Comparison of ENCODE assay signal across 12 cellular contexts in the genomic region with DNA sequence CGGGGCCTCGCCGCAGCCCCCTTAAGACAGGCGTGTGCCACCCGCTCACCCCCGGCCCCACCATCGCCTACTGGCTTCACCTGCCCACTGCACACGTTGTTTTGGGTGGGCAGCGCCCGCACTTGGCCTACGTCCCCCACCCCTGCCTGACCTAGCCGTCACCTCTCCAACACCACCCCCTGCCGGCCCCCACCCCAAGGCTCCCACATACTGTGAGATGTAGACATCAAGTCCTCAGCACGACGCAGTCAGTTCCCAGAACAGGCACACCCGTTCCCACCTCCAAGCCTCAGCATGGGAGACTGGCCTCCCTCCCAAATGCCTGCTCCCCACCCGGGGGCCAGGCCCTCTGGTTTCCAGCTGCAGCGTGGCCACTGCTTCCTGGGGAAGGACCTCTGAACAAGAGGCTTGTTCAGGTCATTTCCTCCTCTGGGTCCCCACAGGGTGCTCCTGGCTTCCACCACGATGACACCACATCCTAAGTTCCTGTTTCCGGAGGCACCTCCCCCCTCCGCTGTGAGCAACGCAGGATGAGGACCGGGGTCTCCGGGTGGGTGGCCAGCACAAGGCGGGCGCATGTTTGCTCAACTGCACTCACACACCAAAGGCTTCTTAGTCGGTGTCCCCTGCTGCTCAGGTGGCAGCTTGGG. TPM values are rescaled to one million over a fixed set of nuclear protein-coding genes. Genes with fewer than 3 reads are reported as not detected.
DNase-seq lines count a peak whose midpoint lies in the region; ATAC-seq and TF ChIP-seq lines count a peak whose summit lies in the region.
"Had no signal": no experiment of that assay in that cellular context is flagged by ENCODE, and none has a peak within 500 bp of the region (broad histone marks: within the 10 kb centered on the region; RNA-seq: fewer than 3 reads in every experiment).

No MANE protein-coding gene starts in this region.

- peaks cover 32% of the 10 kb centered on the region for H3K36me3 Mint-ChIP-seq in HFFc6 (ENCODE audit: low read depth)
- H3K36me3 Mint-ChIP-seq in stimulated activated memory B cell treated with anti-CD40 and anti-IgM and Interleukin-4, amounts not matched to agents 10 μg/mL and 1 μg/mL and 100 μg/mL, for 72 hours, result no peaks in the 10 kb centered on the region

- H3K4me1 Mint-ChIP-seq in HFFc6 (ENCODE audit: low read depth), result peaks cover 5% of the 10 kb centered on the region
- H3K4me1 Mint-ChIP-seq in stimulated activated memory B cell treated with anti-CD40 and anti-IgM and Interleukin-4, amounts not matched to agents 10 μg/mL and 1 μg/mL and 100 μg/mL, for 72 hours, result peaks cover 11% of the 10 kb centered on the region

- no peaks in the 10 kb centered on the region for H3K79me2 ChIP-seq in parathyroid adenoma

- H3K27me3 ChIP-seq in dorsolateral prefrontal cortex, result no peaks in the 10 kb centered on the region
- no peaks in the 10 kb centered on the region for H3K27me3 ChIP-seq in parathyroid adenoma (ENCODE audit: control insufficient read depth, insufficient read depth, low read length)
- H3K27me3 ChIP-seq: suprapubic skin had no signal

- TF ChIP-seq CTCF in HFFc6 (IDR thresholded peaks at IDR 0.05) (no peak), dorsolateral prefrontal cortex (IDR thresholded peaks at IDR 0.05 in 54 of 56, conservative IDR thresholded peaks at IDR 0.05 in 2 of 56; ENCODE audit: low read depth in 1 of 56, partially characterized antibody in 56 of 56) (no peak), parathyroid adenoma (IDR thresholded peaks at IDR 0.05) (no peak)

- H3K27ac Mint-ChIP-seq in HFFc6, result 0 out of 2 replicates have a peak overlapping the region, but pooled peaks have one; percentile 57
- H3K27ac Mint-ChIP-seq in stimulated activated memory B cell treated with anti-CD40 and anti-IgM and Interleukin-4, amounts not matched to agents 10 μg/mL and 1 μg/mL and 100 μg/mL, for 72 hours, result no peak overlapping the region

- H3K4me2 ChIP-seq in parathyroid adenoma (ENCODE audit: low read length), result no peak overlapping the region

- no peaks in the 10 kb centered on the region for H3K36me3 ChIP-seq in parathyroid adenoma (ENCODE audit: control insufficient read depth, insufficient read depth, low read length)

- ATAC-seq in GM18511 (IDR thresholded peaks at IDR 0.05; ENCODE audit: unreplicated experiment) (no peak), GM18505 (IDR thresholded peaks at IDR 0.05; ENCODE audit: unreplicated experiment) (no peak)
- ATAC-seq in stimulated activated memory B cell treated with anti-CD40 and anti-IgM and Interleukin-4, amounts not matched to agents 10 μg/mL and 1 μg/mL and 100 μg/mL, for 72 hours, result no peak

- H2AFZ ChIP-seq in parathyroid adenoma, result no peak overlapping the region

- peak overlapping the region in 49 of 59 donors; percentile 17 to 82 (median 60) for H3K27ac ChIP-seq in dorsolateral prefrontal cortex
- H3K27ac ChIP-seq in parathyroid adenoma, result peak overlapping the region; percentile 42
- H3K27ac ChIP-seq: suprapubic skin had no signal

- intact Hi-C loops in dorsolateral prefrontal cortex (cut with DNase I), result no loop called here

- peaks cover 11% of the 10 kb centered on the region for H3K27me3 Mint-ChIP-seq in HFFc6 (ENCODE audit: insufficient read depth)
- peaks cover 9% of the 10 kb centered on the region for H3K27me3 Mint-ChIP-seq in stimulated activated memory B cell treated with anti-CD40 and anti-IgM and Interleukin-4, amounts not matched to agents 10 μg/mL and 1 μg/mL and 100 μg/mL, for 72 hours

- no peak overlapping the region for H3K4me3 Mint-ChIP-seq in HFFc6
- no peak overlapping the region for H3K4me3 Mint-ChIP-seq in stimulated activated memory B cell treated with anti-CD40 and anti-IgM and Interleukin-4, amounts not matched to agents 10 μg/mL and 1 μg/mL and 100 μg/mL, for 72 hours

- no peak overlapping the region for H3K9ac ChIP-seq in parathyroid adenoma

- no peaks in the 10 kb centered on the region for H3K9me3 Mint-ChIP-seq in HFFc6
- H3K9me3 Mint-ChIP-seq in stimulated activated memory B cell treated with anti-CD40 and anti-IgM and Interleukin-4, amounts not matched to agents 10 μg/mL and 1 μg/mL and 100 μg/mL, for 72 hours, result no peaks in the 10 kb centered on the region

- H3K4me1 ChIP-seq in parathyroid adenoma, result no peaks in the 10 kb centered on the region

- H3K4me3 ChIP-seq in dorsolateral prefrontal cortex (peak overlapping the region in 5 of 59 donors; percentile 5 to 17 (median 10)), parathyroid adenoma (ENCODE audit: low read depth, low read length) (no peak overlapping the region)
- H3K4me3 ChIP-seq: suprapubic skin had no signal

- DNase-seq in HFFc6 (no peak), SIG-M5 treated with dmso at 0.1 percent for 504 hours (lab: John Stamatoyannopoulos, UW; ENCODE audit: unreplicated experiment) (peak; percentile 80), dorsolateral prefrontal cortex (no peak), medulla oblongata (ENCODE audit: extremely low spot score) (no peak)
- DNase-seq: activated CD4-positive, alpha-beta T cell treated with anti-CD3 and anti-CD28 coated beads for 4 hours; amniotic stem cell; IMR-90 had no signal

- H3K9me3 ChIP-seq in parathyroid adenoma (ENCODE audit: control insufficient read depth, low read length), result no peaks in the 10 kb centered on the region
- H3K9me3 ChIP-seq: suprapubic skin had no signal

- TF ChIP-seq POLR2A in GM18505 (IDR thresholded peaks at IDR 0.05; ENCODE audit: borderline replicate concordance, extremely low read depth, insufficient read depth, insufficient read length), result no peak

RNA-seq across cellular contexts. Expression of gene DBN1, which starts 11.3 kb away (rescaled TPM):
- 100 to 1,000 TPM; 346 to 394 (median 358) TPM for total RNA-seq in HFFc6 (2021; fragmentation: NEBNext Ultra II Directional; extraction: Animal tissue kit (Norgen Biotek cat#: 25700))
- 100 to 1,000 TPM in 63 of 120 experiments, 10 to 100 TPM in 57; 46.8 to 130 (median 101) TPM for total RNA-seq in dorsolateral prefrontal cortex

RNA-seq across cellular contexts. Expression of gene PRR7, which starts 15.5 kb away (rescaled TPM):
- 10 to 100 TPM in 4 of 6 experiments, 1 to 10 TPM in 2; 8.9 to 16.9 (median 10.4) TPM for total RNA-seq in HFFc6 (2021; fragmentation: NEBNext Ultra II Directional; extraction: Animal tissue kit (Norgen Biotek cat#: 25700))
- total RNA-seq in dorsolateral prefrontal cortex, result 10 to 100 TPM in 119 of 120 experiments, 1 to 10 TPM in 1; 8.4 to 26.6 (median 16.7) TPM

RNA-seq across cellular contexts. Expression of gene PDLIM7, which starts 35.3 kb away (rescaled TPM):
- 100 to 1,000 TPM; 339 to 353 (median 343) TPM for total RNA-seq in HFFc6 (2021; fragmentation: NEBNext Ultra II Directional; extraction: Animal tissue kit (Norgen Biotek cat#: 25700))
- total RNA-seq in dorsolateral prefrontal cortex, result 10 to 100 TPM; 12.0 to 88.0 (median 35.5) TPM

RNA-seq across cellular contexts. Expression of gene GRK6, which starts 35.7 kb away (rescaled TPM):
- total RNA-seq in HFFc6 (2021; fragmentation: NEBNext Ultra II Directional; extraction: Animal tissue kit (Norgen Biotek cat#: 25700)), result 10 to 100 TPM; 25.8 to 30.7 (median 28.0) TPM
- 10 to 100 TPM; 25.6 to 45.9 (median 34.0) TPM for total RNA-seq in dorsolateral prefrontal cortex

RNA-seq across cellular contexts. Expression of gene DOK3, which starts 47.5 kb away (rescaled TPM):
- 1 to 10 TPM; 1.1 to 2.6 (median 1.3) TPM for total RNA-seq in HFFc6 (2021; fragmentation: NEBNext Ultra II Directional; extraction: Animal tissue kit (Norgen Biotek cat#: 25700))
- total RNA-seq in dorsolateral prefrontal cortex, result 10 to 100 TPM in 81 of 120 experiments, 1 to 10 TPM in 39; 4.4 to 26.7 (median 11.1) TPM
